ENCODE assay signal across 8 cellular contexts in genomic region chr15:41513282-41514227, GRCh38. TPM values are rescaled to one million over a fixed set of nuclear protein-coding genes. Genes with fewer than 3 reads are reported as not detected.
DNase-seq lines count a peak whose midpoint lies in the region; TF ChIP-seq lines count a peak whose summit lies in the region.

TSS of gene LTK (minus strand) at chr15:41513827. CDS start at chr15:41513709, 118 bp downstream.

- H3K79me2 ChIP-seq in mammary epithelial cell (ENCODE audit: insufficient read depth, low read length), result no peaks in the 10 kb centered on the region

- H3K27ac ChIP-seq in mammary epithelial cell (ENCODE audit: insufficient read depth, low read depth, low read length) (no peak within 1 kb of the TSS), mesodermal cell (ENCODE audit: low read depth, low read length, severe bottlenecking) (no peak within 1 kb of the TSS), vagina (no peak within 1 kb of the TSS)

- TF ChIP-seq CTCF in mammary epithelial cell (conservative IDR thresholded peaks at IDR 0.05 in 1 of 2, IDR thresholded peaks at IDR 0.05 in 1 of 2; ENCODE audit: extremely low read depth in 1 of 2, insufficient read depth in 1 of 2, low read depth in 1 of 2, low read length in 2 of 2) (no peak), vagina (IDR thresholded peaks at IDR 0.05) (no peak), GM13976 (IDR thresholded peaks at IDR 0.05; ENCODE audit: borderline replicate concordance, control extremely low read depth, extremely low read depth, insufficient read depth, missing control alignments) (no peak)

- peaks cover 3% of the 10 kb centered on the region for H4K20me1 ChIP-seq in mammary epithelial cell (ENCODE audit: insufficient read depth, low read length)

- WGBS in mammary epithelial cell (ENCODE audit: low coverage, missing lambda C conversion rate), result 28% methylated on average over 25 of the region's 46 CpGs
- 9 to 11% methylated on average over 26 to 45 of the region's 46 CpGs for WGBS in mesodermal cell (ENCODE audit: insufficient coverage in 2 of 2), 2 experiments

- peaks cover 30% of the 10 kb centered on the region for H3K27me3 ChIP-seq in mammary epithelial cell (ENCODE audit: insufficient read depth, low read length)
- peaks cover 5% of the 10 kb centered on the region for H3K27me3 ChIP-seq in vagina

- CTCF ChIA-PET in mammary epithelial cell (lab: Charles Lee; ENCODE audit: low non-redundant PET), result interaction anchor here (0.7 kb wide), 1 partner anchor 41 kb away, joined by 3 read pairs; no protein-coding TSS in a partner anchor

- peak within 1 kb of the TSS; percentile 36 for H3K4me2 ChIP-seq in mammary epithelial cell (ENCODE audit: insufficient read depth, low read depth, low read length)

- in situ Hi-C loops in mammary epithelial cell (cut with MboI; ENCODE audit: low sequenced_read_pairs in 2 of 2) (loop anchor here in 1 of 2 donors (10.0 kb wide), 1 partner anchor 59 kb away; no protein-coding TSS in a partner anchor), GM13976 (cut with MboI; ENCODE audit: low sequenced_read_pairs, unreplicated experiment) (no loop called here)

- no peak for TF ChIP-seq POLR2A in vagina (IDR thresholded peaks at IDR 0.05)

- dilution Hi-C loops in mammary epithelial cell (cut with HindIII; ENCODE audit: low sequenced_read_pairs), result no loop called here

- H3K9me3 ChIP-seq in mammary epithelial cell (replicated peaks; ENCODE audit: insufficient read depth, low read length), result no peaks in the 10 kb centered on the region
- H3K9me3 ChIP-seq in mesodermal cell (ENCODE audit: control insufficient read depth, low read length), result no peaks in the 10 kb centered on the region
- H3K9me3 ChIP-seq in vagina, result no peaks in the 10 kb centered on the region

- no TSS peak for BruUV-seq in mammary epithelial cell (replicated peaks; lab: Mats Ljungman, UMichigan)

- intact Hi-C loops in mammary epithelial cell (cut with micrococcal nuclease), result no loop called here
- intact Hi-C loops in vagina (cut with DNase I), result no loop called here

- DNase-seq in COLO668 (lab: John Stamatoyannopoulos, UW; ENCODE audit: unreplicated experiment) (peak; percentile 9), NCI-H2227 (lab: John Stamatoyannopoulos, UW; ENCODE audit: unreplicated experiment) (peak; percentile 65), mammary epithelial cell (no peak), vagina (ENCODE audit: extremely low spot score in 2 of 2) (no peak), T1000 (lab: John Stamatoyannopoulos, UW) (no peak), NCI-H2081 treated with DMSO at 0.1 percent for 48 hours (lab: John Stamatoyannopoulos, UW) (no peak), GM13976 (ENCODE audit: low spot score) (no peak)

- no peak within 1 kb of the TSS for H2AFZ ChIP-seq in mammary epithelial cell (ENCODE audit: low read depth, low read length)

- H3K4me1 ChIP-seq in mammary epithelial cell (ENCODE audit: insufficient read depth, low read length), result peaks cover 19% of the 10 kb centered on the region
- H3K4me1 ChIP-seq in mesodermal cell (ENCODE audit: control insufficient read depth, insufficient read depth, low read length, poor library complexity, severe bottlenecking), result peaks cover 15% of the 10 kb centered on the region
- H3K4me1 ChIP-seq in vagina, result peaks cover 32% of the 10 kb centered on the region

- no peak within 1 kb of the TSS for H3K9ac ChIP-seq in mammary epithelial cell (ENCODE audit: insufficient read depth, low read length)

- no peaks in the 10 kb centered on the region for H3K36me3 ChIP-seq in mammary epithelial cell (ENCODE audit: insufficient read depth, low read length)
- H3K36me3 ChIP-seq in mesodermal cell (ENCODE audit: control insufficient read depth, insufficient read depth, low read length), result peaks cover 15% of the 10 kb centered on the region
- H3K36me3 ChIP-seq in vagina, result peaks cover 0 to 5% of the 10 kb centered on the region in 2 donors

- peak within 1 kb of the TSS in 1 of 3 experiments; percentile 3 for H3K4me3 ChIP-seq in mammary epithelial cell (replicated peaks in 1 of 3; ENCODE audit: insufficient read depth in 1 of 3, low read depth in 2 of 3, low read length in 3 of 3)
- H3K4me3 ChIP-seq in mesodermal cell (ENCODE audit: extremely low read depth, insufficient read depth, low read length, poor library complexity, severe bottlenecking), result peak within 1 kb of the TSS; percentile 34
- H3K4me3 ChIP-seq in vagina, result peak within 1 kb of the TSS; percentile 35 to 40

RNA-seq across cellular contexts. Expression of gene LTK, which starts in this region (rescaled TPM):
- not detected for total RNA-seq in mammary epithelial cell
- not detected for polyA plus RNA-seq in mammary epithelial cell
- polyA minus RNA-seq in mammary epithelial cell, result not detected
- polyA plus RNA-seq in mesodermal cell (2013, experiment 1 of 2), result 1.8 TPM
- polyA plus RNA-seq in mesodermal cell (2013, experiment 2 of 2), result 2.2 TPM
- total RNA-seq in vagina, result 1.5 TPM

Comparison
In these comparisons a context has a peak if more than half of its experiments do, and no peak if none do; other contexts are left out.
1. DNase-seq: peak in COLO668 (single experiment) and NCI-H2227 (single experiment); none in mammary epithelial cell (single experiment), vagina (0 of 2), T1000 (single experiment), NCI-H2081 treated with DMSO at 0.1 percent for 48 hours (single experiment) and GM13976 (single experiment).